8 cellular contexts compared by ENCODE assay signal in the genomic region with DNA sequence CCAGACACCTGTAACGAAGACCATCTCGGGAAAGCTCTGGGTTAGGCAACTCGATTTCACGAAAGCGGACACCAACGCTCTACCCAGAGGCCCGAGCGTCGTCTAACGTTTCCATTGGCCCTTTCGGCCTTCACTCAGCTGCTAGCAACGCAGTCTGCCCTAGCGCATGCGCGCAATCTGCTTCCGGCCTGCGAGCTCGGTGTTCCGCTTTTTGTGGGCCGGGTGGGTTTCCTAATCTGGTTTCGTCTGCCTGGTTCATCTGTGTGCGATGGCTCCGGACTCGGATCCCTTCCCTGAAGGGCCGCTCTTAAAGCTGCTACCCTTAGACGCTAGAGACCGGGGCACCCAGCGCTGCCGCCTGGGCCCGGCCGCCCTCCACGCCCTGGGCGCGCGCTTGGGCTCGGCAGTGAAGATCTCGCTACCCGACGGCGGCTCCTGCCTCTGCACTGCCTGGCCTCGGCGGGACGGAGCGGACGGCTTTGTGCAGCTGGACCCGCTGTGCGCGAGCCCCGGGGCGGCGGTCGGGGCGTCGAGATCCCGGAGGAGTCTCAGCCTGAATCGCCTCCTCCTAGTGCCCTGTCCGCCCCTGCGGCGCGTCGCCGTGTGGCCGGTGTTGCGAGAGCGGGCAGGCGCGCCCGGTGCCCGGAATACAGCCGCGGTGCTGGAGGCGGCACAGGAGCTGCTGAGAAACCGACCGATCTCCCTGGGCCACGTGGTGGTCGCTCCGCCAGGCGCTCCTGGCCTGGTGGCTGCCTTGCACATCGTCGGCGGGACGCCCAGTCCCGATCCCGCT. TPM values are rescaled to one million over a fixed set of nuclear protein-coding genes. Genes with fewer than 3 reads are reported as not detected.
DNase-seq lines count a peak whose midpoint lies in the region; ATAC-seq and TF ChIP-seq lines count a peak whose summit lies in the region.

No MANE protein-coding gene starts in this region.

- H2AFZ ChIP-seq in SK-N-SH (ENCODE audit: low read depth): peak overlapping the region; percentile 98

- H3K36me3 ChIP-seq in SK-N-SH (replicated peaks in 1 of 2; ENCODE audit: control insufficient read depth in 1 of 2, insufficient read depth in 2 of 2, low read length in 1 of 2): peaks cover 18 to 24% of the 10 kb centered on the region in 2 experiments

- no peaks in the 10 kb centered on the region for H3K9me2 ChIP-seq in SK-N-SH

- POLR2A ChIA-PET in GM10248 (lab: Yijun Ruan, JAX): interaction anchor here (0.6 to 1.9 kb wide), 9 partner anchors 10 to 250 kb away, joined by 3 to 10 read pairs (median 4); a partner anchor contains a TSS
- POLR2A ChIA-PET in SK-N-SH (lab: Yijun Ruan, JAX): interaction anchor here (0.6 to 2.6 kb wide), 16 partner anchors 11 to 263 kb away, joined by 3 to 10 read pairs (median 3); a partner anchor contains a TSS

- ATAC-seq in HG02610 (IDR thresholded peaks at IDR 0.05; ENCODE audit: unreplicated experiment): peak; percentile 86
- ATAC-seq in activated naive CD4-positive, alpha-beta T cell treated with anti-CD3 and anti-CD28 coated beads, Interleukin-2, amount 50 U/mL, for 72 hours: peak; percentile 95 to 96

- DNase-seq in GM10248 (ENCODE audit: extremely low spot score) (peak; percentile 96), NCI-H1092 (lab: John Stamatoyannopoulos, UW) (peak; percentile 95), SK-N-SH (peak; percentile 94), glomerular visceral epithelial cell (ENCODE audit: extremely low spot score) (peak; percentile 98), occipital lobe (lab: John Stamatoyannopoulos, UW) (peak; percentile 93)
- peak; percentile 87 to 94 for DNase-seq in activated naive CD4-positive, alpha-beta T cell treated with anti-CD3 and anti-CD28 coated beads, Interleukin-2, amount 50 U/mL, for 72 hours (ENCODE audit: low spot score in 2 of 2)

- H3K4me2 ChIP-seq in SK-N-SH: peak overlapping the region; percentile 83

- H3F3A ChIP-seq in SK-N-SH (replicated peaks; ENCODE audit: insufficient read depth): peaks cover 6% of the 10 kb centered on the region

- TF ChIP-seq RAD21 in SK-N-SH (IDR thresholded peaks at IDR 0.05; ENCODE audit: low read length): no peak

- H3K79me2 ChIP-seq in SK-N-SH (ENCODE audit: insufficient read depth): peaks cover 35% of the 10 kb centered on the region

- CTCF ChIA-PET in GM10248 (lab: Yijun Ruan, JAX): interaction anchor here (0.8 to 6.7 kb wide), 19 partner anchors 9 to 284 kb away, joined by 3 to 59 read pairs (median 4); no protein-coding TSS in a partner anchor
- CTCF ChIA-PET in SK-N-SH (lab: Yijun Ruan, JAX): interaction anchor here (0.8 to 4.9 kb wide), 14 partner anchors 9 to 284 kb away, joined by 3 to 28 read pairs (median 6); a partner anchor contains a TSS

- no peak for TF ChIP-seq CTCF in GM10248 (IDR thresholded peaks at IDR 0.05; ENCODE audit: control extremely low read depth, extremely low read depth, low read depth, missing control alignments)
- no peak; the same call in 1 of the 2 replicates for TF ChIP-seq CTCF in SK-N-SH (IDR thresholded peaks at IDR 0.05)

- H3K27me3 ChIP-seq in SK-N-SH (ENCODE audit: insufficient read depth): no peaks in the 10 kb centered on the region

- H3K9ac ChIP-seq in SK-N-SH: peak overlapping the region; percentile 91

- H3K4me1 ChIP-seq in SK-N-SH (ENCODE audit: control insufficient read depth in 1 of 2, insufficient read depth in 2 of 2, low read depth in 1 of 2, low read length in 1 of 2): peaks cover 5 to 8% of the 10 kb centered on the region in 2 experiments; a peak in 3 of 4 replicates

- H4K20me1 ChIP-seq in SK-N-SH (ENCODE audit: insufficient read depth): peaks cover 10% of the 10 kb centered on the region; the same call in 1 of the 2 replicates

- TF ChIP-seq EP300 in SK-N-SH (IDR thresholded peaks at IDR 0.05; ENCODE audit: borderline replicate concordance in 1 of 2, low read depth in 1 of 2, low read length in 1 of 2): no peak

- no peaks in the 10 kb centered on the region for H3K9me3 Mint-ChIP-seq in activated naive CD4-positive, alpha-beta T cell treated with anti-CD3 and anti-CD28 coated beads, Interleukin-2, amount 50 U/mL, for 72 hours

- peak overlapping the region; percentile 91 to 92 for H3K27ac Mint-ChIP-seq in activated naive CD4-positive, alpha-beta T cell treated with anti-CD3 and anti-CD28 coated beads, Interleukin-2, amount 50 U/mL, for 72 hours

- H3K36me3 Mint-ChIP-seq in activated naive CD4-positive, alpha-beta T cell treated with anti-CD3 and anti-CD28 coated beads, Interleukin-2, amount 50 U/mL, for 72 hours: peaks cover 20 to 22% of the 10 kb centered on the region in 2 donors

- H3K27ac ChIP-seq in SK-N-SH (ENCODE audit: low read depth in 2 of 2, low read length in 1 of 2) (peak overlapping the region; percentile 84 to 93), temporal lobe (ENCODE audit: low read depth, low read length) (peak overlapping the region; percentile 88)

- 0% methylated on average over 19 of the region's 84 CpGs for WGBS in SK-N-SH (ENCODE audit: low lambda C conversion rate)

- H3K4me3 ChIP-seq in SK-N-SH (ENCODE audit: low read depth in 2 of 2, low read length in 1 of 2): peak overlapping the region; percentile 95 to 98

- H3K9me3 ChIP-seq in SK-N-SH: no peaks in the 10 kb centered on the region

TF ChIP-seq in SK-N-SH, 30 proteins besides CTCF, POLR2A, EP300 and RAD21 (continues in another document):
- TF ChIP-seq TCF12 (IDR thresholded peaks at IDR 0.05) (no peak), RCOR1 (IDR thresholded peaks at IDR 0.05; ENCODE audit: low read length) (0 out of 2 replicates have a peak, but pooled peaks have one; percentile 7), SMC3 (IDR thresholded peaks at IDR 0.05; ENCODE audit: low read depth, low read length) (no peak), NRF1 (IDR thresholded peaks at IDR 0.05; ENCODE audit: low read depth, low read length) (peak; percentile 90), RFX5 (IDR thresholded peaks at IDR 0.05; ENCODE audit: low read length) (no peak), TEAD4 (IDR thresholded peaks at IDR 0.05; ENCODE audit: borderline replicate concordance, insufficient read depth) (no peak)
- TF ChIP-seq, protein P1, sequence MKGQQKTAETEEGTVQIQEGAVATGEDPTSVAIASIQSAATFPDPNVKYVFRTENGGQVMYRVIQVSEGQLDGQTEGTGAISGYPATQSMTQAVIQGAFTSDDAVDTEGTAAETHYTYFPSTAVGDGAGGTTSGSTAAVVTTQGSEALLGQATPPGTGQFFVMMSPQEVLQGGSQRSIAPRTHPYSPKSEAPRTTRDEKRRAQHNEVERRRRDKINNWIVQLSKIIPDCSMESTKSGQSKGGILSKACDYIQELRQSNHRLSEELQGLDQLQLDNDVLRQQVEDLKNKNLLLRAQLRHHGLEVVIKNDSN (IDR thresholded peaks at IDR 0.05; ENCODE audit: borderline replicate concordance, low read depth): no peak
- TF ChIP-seq, protein P2, sequence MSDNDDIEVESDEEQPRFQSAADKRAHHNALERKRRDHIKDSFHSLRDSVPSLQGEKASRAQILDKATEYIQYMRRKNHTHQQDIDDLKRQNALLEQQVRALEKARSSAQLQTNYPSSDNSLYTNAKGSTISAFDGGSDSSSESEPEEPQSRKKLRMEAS (IDR thresholded peaks at IDR 0.05; ENCODE audit: low read depth): no peak; the same call in 1 of the 2 replicates
- TF ChIP-seq, protein P3, sequence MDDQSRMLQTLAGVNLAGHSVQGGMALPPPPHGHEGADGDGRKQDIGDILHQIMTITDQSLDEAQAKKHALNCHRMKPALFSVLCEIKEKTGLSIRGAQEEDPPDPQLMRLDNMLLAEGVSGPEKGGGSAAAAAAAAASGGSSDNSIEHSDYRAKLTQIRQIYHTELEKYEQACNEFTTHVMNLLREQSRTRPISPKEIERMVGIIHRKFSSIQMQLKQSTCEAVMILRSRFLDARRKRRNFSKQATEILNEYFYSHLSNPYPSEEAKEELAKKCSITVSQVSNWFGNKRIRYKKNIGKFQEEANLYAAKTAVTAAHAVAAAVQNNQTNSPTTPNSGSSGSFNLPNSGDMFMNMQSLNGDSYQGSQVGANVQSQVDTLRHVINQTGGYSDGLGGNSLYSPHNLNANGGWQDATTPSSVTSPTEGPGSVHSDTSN (IDR thresholded peaks at IDR 0.05): peak; percentile 99
- TF ChIP-seq, protein P4, sequence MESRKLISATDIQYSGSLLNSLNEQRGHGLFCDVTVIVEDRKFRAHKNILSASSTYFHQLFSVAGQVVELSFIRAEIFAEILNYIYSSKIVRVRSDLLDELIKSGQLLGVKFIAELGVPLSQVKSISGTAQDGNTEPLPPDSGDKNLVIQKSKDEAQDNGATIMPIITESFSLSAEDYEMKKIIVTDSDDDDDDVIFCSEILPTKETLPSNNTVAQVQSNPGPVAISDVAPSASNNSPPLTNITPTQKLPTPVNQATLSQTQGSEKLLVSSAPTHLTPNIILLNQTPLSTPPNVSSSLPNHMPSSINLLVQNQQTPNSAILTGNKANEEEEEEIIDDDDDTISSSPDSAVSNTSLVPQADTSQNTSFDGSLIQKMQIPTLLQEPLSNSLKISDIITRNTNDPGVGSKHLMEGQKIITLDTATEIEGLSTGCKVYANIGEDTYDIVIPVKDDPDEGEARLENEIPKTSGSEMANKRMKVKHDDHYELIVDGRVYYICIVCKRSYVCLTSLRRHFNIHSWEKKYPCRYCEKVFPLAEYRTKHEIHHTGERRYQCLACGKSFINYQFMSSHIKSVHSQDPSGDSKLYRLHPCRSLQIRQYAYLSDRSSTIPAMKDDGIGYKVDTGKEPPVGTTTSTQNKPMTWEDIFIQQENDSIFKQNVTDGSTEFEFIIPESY (IDR thresholded peaks at IDR 0.05; ENCODE audit: borderline replicate concordance, low read depth): no peak

RNA-seq across cellular contexts. Expression of a gene that starts 24.0 kb away (rescaled TPM):
- polyA plus RNA-seq in SK-N-SH (2012; rRNA removed): 0.54 and 0.58 TPM in 2 replicates
- 0.54 and 0.60 TPM in 2 replicates for polyA plus RNA-seq in SK-N-SH (2012; cell fraction: cytosol; rRNA removed)
- polyA plus RNA-seq in SK-N-SH (2012; cell fraction: nucleus; rRNA removed): 0.41 and 0.76 TPM in 2 replicates
- total RNA-seq in activated naive CD4-positive, alpha-beta T cell treated with anti-CD3 and anti-CD28 coated beads, Interleukin-2, amount 50 U/mL, for 72 hours: 1 to 10 TPM; 1.4 to 3.7 TPM
- total RNA-seq in occipital lobe (150 TPM), temporal lobe (120 TPM)

Comparison
In these comparisons a context has a peak if more than half of its experiments do, and no peak if none do; other contexts are left out.
1. Peak in every context shown above with its lines: DNase-seq, ATAC-seq, H3K4me3 ChIP-seq and H3K27ac ChIP-seq.
2. RNA of a gene that starts 24.0 kb away (total RNA-seq): 150 TPM in occipital lobe (single experiment) and 120 TPM in temporal lobe (single experiment); 1.4 to 3.7 TPM in activated naive CD4-positive, alpha-beta T cell treated with anti-CD3 and anti-CD28 coated beads, Interleukin-2, amount 50 U/mL, for 72 hours; every median in the first group is over 10 times any median in the second.